In genomic region chr18:11124054-11124453, GRCh38 we compare ENCODE assay signal across 32 cellular contexts. TPM values are rescaled to one million over a fixed set of nuclear protein-coding genes. Genes with fewer than 3 reads are reported as not detected.
"Had no signal": no experiment of that assay in that cellular context is flagged by ENCODE, and none has a peak within 500 bp of the region (broad histone marks: within the 10 kb centered on the region; RNA-seq: fewer than 3 reads in every experiment).

No MANE protein-coding gene starts in this region.

- FAIRE-seq: astrocyte, bronchial epithelial cell had no signal

- H3K9me3 ChIP-seq: gastrocnemius medialis had no signal

- DNase-seq: activated CD4-positive, alpha-beta memory T cell treated with anti-CD3 and anti-CD28 coated beads for 36 hours; activated CD4-positive, alpha-beta T cell treated with anti-CD3 and anti-CD28 coated beads for 36 hours; activated CD4-positive, alpha-beta T cell treated with anti-CD3 and anti-CD28 coated beads, Interleukin-2, amount 10 ng/mL, durations not matched to agents 24 days and 14 days; activated CD4-positive, CD25-positive, alpha-beta regulatory T cell; activated CD4-positive, CD25-positive, alpha-beta regulatory T cell treated with anti-CD3 and anti-CD28 coated beads, Interleukin-2, amount 50 U/mL, for 72 hours; activated CD8-positive, alpha-beta memory T cell treated with anti-CD3 and anti-CD28 coated beads, Interleukin-2, amount 10 ng/mL, durations not matched to agents 7 days and 5 days; activated CD8-positive, alpha-beta memory T cell treated with anti-CD3 and anti-CD28 coated beads, Interleukin-2, amount 50 U/mL, for 4 hours; activated CD8-positive, alpha-beta T cell treated with anti-CD3 and anti-CD28 coated beads, Interleukin-2, amount 10 ng/mL, durations not matched to agents 7 days and 5 days; activated effector memory CD4-positive, alpha-beta T cell treated with anti-CD3 and anti-CD28 coated beads, Interleukin-2, amount 50 U/mL, for 16 hours; activated naive CD4-positive, alpha-beta T cell treated with anti-CD3 and anti-CD28 coated beads, Interleukin-2, amount 10 ng/mL, durations not matched to agents 7 days and 5 days; activated naive CD8-positive, alpha-beta T cell treated with anti-CD3 and anti-CD28 coated beads, Interleukin-2, amount 10 ng/mL, durations not matched to agents 7 days and 5 days; activated T-cell treated with anti-CD3 and anti-CD28 coated beads, Interleukin-2, amount 50 U/mL, for 1 hour; activated T-cell treated with anti-CD3 and anti-CD28 coated beads, Interleukin-2, amount 50 U/mL, for 48 hours; amniotic stem cell; anterior cingulate cortex; brain microvascular endothelial cell; dorsolateral prefrontal cortex; effector memory CD4-positive, alpha-beta T cell; endodermal cell; foreskin keratinocyte; gastrocnemius medialis; glutamatergic neuron; heart left ventricle; T-helper 2 cell had no signal

- H3K27me3 ChIP-seq: brain microvascular endothelial cell, foreskin keratinocyte, gastrocnemius medialis had no signal

- H3K27ac ChIP-seq: brain microvascular endothelial cell, coronary artery, foreskin keratinocyte, gastrocnemius medialis, heart left ventricle had no signal

- H3K36me3 ChIP-seq: brain microvascular endothelial cell, gastrocnemius medialis, heart left ventricle had no signal

- ATAC-seq: activated CD4-positive, alpha-beta T cell treated with anti-CD3 and anti-CD28 coated beads for 36 hours; activated CD8-positive, alpha-beta memory T cell treated with anti-CD3 and anti-CD28 coated beads, Interleukin-2, amount 10 ng/mL, durations not matched to agents 7 days and 5 days; activated CD8-positive, alpha-beta T cell treated with anti-CD3 and anti-CD28 coated beads, Interleukin-2, amount 10 ng/mL, durations not matched to agents 7 days and 5 days; activated naive CD4-positive, alpha-beta T cell treated with anti-CD3 and anti-CD28 coated beads, Interleukin-2, amount 50 U/mL, for 72 hours; esophagus mucosa; foreskin keratinocyte; gastrocnemius medialis; heart left ventricle had no signal

- H3K4me3 ChIP-seq: coronary artery, dorsolateral prefrontal cortex, gastrocnemius medialis, heart left ventricle had no signal

- H3K4me1 ChIP-seq: foreskin keratinocyte, gastrocnemius medialis, heart left ventricle had no signal

RNA-seq across cellular contexts. Expression of gene PIEZO2, which starts 25.3 kb away (rescaled TPM):
- total RNA-seq: activated CD4-positive, alpha-beta memory T cell treated with anti-CD3 and anti-CD28 coated beads for 36 hours; activated CD4-positive, alpha-beta T cell treated with anti-CD3 and anti-CD28 coated beads for 36 hours; activated CD4-positive, alpha-beta T cell treated with anti-CD3 and anti-CD28 coated beads, Interleukin-2, amount 10 ng/mL, durations not matched to agents 24 days and 14 days; activated CD8-positive, alpha-beta memory T cell treated with anti-CD3 and anti-CD28 coated beads for 36 hours; activated CD8-positive, alpha-beta memory T cell treated with anti-CD3 and anti-CD28 coated beads, Interleukin-2, amount 10 ng/mL, durations not matched to agents 7 days and 5 days; activated CD8-positive, alpha-beta T cell treated with anti-CD3 and anti-CD28 coated beads, Interleukin-2, amount 10 ng/mL, durations not matched to agents 7 days and 5 days; activated naive CD4-positive, alpha-beta T cell treated with anti-CD3 and anti-CD28 coated beads, Interleukin-2, amount 50 U/mL, for 72 hours; activated naive CD8-positive, alpha-beta T cell treated with anti-CD3 and anti-CD28 coated beads, Interleukin-2, amount 10 ng/mL, durations not matched to agents 7 days and 5 days; activated T-helper 1 cell treated with anti-CD3 and anti-CD28 coated beads, Interleukin-12 subunit alpha, Interleukin-12 subunit beta, Interleukin-2, Interleukin-4 antibody, amounts not matched to agents 30 ng/mL and 10 ng/mL and 1 ng/mL, durations not matched to agents 14 hours and 24 hours and 36 hours; activated T-helper 2 cell treated with anti-CD3 and anti-CD28 coated beads, Interferon-gamma antibody, Interleukin-2, Interleukin-4, amounts not matched to agents 10 μg/mL and 5 μg/mL and 100 μg/mL, durations not matched to agents 14 hours and 24 hours and 36 hours; foreskin keratinocyte had no signal
- polyA plus RNA-seq: foreskin keratinocyte had no signal
